Comparison of ENCODE assay signal across 8 cellular contexts in the genomic region with DNA sequence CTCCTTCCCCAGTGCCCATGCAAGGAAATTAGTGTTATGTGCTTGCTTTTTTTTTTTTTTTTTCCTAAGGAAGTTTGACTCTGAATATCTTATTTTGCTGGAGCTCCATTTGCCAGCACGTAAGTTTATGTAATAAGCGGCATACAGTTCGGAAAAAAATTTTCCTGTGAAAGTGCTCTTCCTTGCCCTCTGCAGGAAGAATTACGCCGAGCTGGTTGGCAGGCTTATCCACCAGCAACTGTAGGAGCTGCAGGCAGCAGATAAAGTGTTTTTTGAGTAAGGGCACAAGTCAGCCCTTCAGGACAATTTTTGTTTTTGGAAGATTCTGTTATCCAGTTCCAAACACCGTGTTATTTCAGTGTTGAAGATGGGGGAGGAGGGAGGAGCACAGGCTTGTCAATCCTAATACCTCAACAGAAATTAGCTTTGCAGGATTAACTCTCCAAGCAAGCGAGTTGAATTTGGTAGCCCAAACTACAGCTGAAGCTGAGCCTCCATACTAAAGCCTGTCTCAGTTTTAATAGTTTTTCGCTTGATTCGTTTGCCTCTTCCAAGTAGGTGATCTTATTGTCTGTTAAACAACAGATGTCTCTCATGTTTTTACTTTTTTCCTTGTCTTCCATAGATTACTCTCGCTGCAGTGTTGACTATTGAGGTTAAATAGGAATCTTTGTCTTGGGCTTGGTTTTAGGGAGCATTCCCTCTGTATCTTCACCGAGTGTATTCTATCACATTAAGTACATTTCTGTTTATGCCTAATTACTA. TPM values are rescaled to one million over a fixed set of nuclear protein-coding genes. Genes with fewer than 3 reads are reported as not detected.
DNase-seq lines count a peak whose midpoint lies in the region; ATAC-seq and TF ChIP-seq lines count a peak whose summit lies in the region.

No MANE protein-coding gene starts in this region.

- H3K4me3 Mint-ChIP-seq in CD14-positive monocyte = peak overlapping the region; percentile 81 to 91

- H4K20me1 ChIP-seq in HCT116 (ENCODE audit: insufficient read depth) (no peaks in the 10 kb centered on the region), hepatocyte (ENCODE audit: insufficient read depth, poor library complexity, severe bottlenecking) (no peaks in the 10 kb centered on the region)

- H3K9ac ChIP-seq in HCT116 (ENCODE audit: low read length) = peak overlapping the region; percentile 40; the same call in 1 of the 2 replicates

- H3K79me2 ChIP-seq in HCT116 (ENCODE audit: insufficient read depth, low read length) (no peaks in the 10 kb centered on the region), hepatocyte (no peaks in the 10 kb centered on the region)

- intact Hi-C loops in CD14-positive monocyte (cut with micrococcal nuclease) = no loop called here
- intact Hi-C loops in HCT116 (cut with micrococcal nuclease) = no loop called here
- intact Hi-C loops in prostate gland (cut with DNase I) = no loop called here

- in situ Hi-C loops in astrocyte of the spinal cord (cut with HindIII; ENCODE audit: low sequenced_read_pairs) = no loop called here

- peaks cover 5 to 25% of the 10 kb centered on the region in 2 experiments; a peak in 2 of 4 replicates for H3K4me1 ChIP-seq in HCT116 (ENCODE audit: control insufficient read depth in 1 of 2, insufficient read depth in 2 of 2, low read length in 2 of 2)
- no peaks in the 10 kb centered on the region for H3K4me1 ChIP-seq in hepatocyte (ENCODE audit: insufficient read depth)
- H3K4me1 ChIP-seq in prostate gland (replicated peaks) = peaks cover 3% of the 10 kb centered on the region

- TF ChIP-seq RAD21 in HCT116 (IDR thresholded peaks at IDR 0.05; ENCODE audit: low read depth) = no peak; the same call in 1 of the 2 replicates

- H3K27me3 ChIP-seq in HCT116 (ENCODE audit: insufficient read depth, low read length) = 0 out of 2 replicates have a peak, but pooled peaks cover 5% of the 10 kb centered on the region
- H3K27me3 ChIP-seq in hepatocyte = peaks cover 60% of the 10 kb centered on the region
- no peaks in the 10 kb centered on the region for H3K27me3 ChIP-seq in prostate gland (replicated peaks; ENCODE audit: insufficient read depth)

- no peak overlapping the region; the same call in 1 of the 2 replicates for H3K27ac ChIP-seq in HCT116 (ENCODE audit: low read depth, low read length)
- no peak overlapping the region for H3K27ac ChIP-seq in hepatocyte
- peak overlapping the region; percentile 45 to 63 for H3K27ac ChIP-seq in prostate gland

- H3K27ac Mint-ChIP-seq in CD14-positive monocyte = peak overlapping the region in 1 of 7 donors; percentile 47

- DNase-seq in CD14-positive monocyte (ENCODE audit: low spot score) (no peak), HCT116 (ENCODE audit: low read depth, low spot score) (peak; percentile 54), NCI-H69 (lab: John Stamatoyannopoulos, UW) (peak; percentile 83), astrocyte of the spinal cord (ENCODE audit: low read depth, low spot score) (peak; percentile 60), hepatocyte (ENCODE audit: low spot score) (peak; percentile 78), prostate gland (ENCODE audit: low spot score) (peak; percentile 23)
- no peak for DNase-seq in effector CD4-positive, alpha-beta T cell

- no peaks in the 10 kb centered on the region for H3K36me3 Mint-ChIP-seq in CD14-positive monocyte

- H2AFZ ChIP-seq in HCT116 (ENCODE audit: low read depth, low read length, poor library complexity, severe bottlenecking) = peak overlapping the region; percentile 41
- H2AFZ ChIP-seq in hepatocyte = peak overlapping the region; percentile 80

- no peaks in the 10 kb centered on the region for H3K9me3 ChIP-seq in HCT116 (ENCODE audit: control insufficient read depth in 1 of 2, insufficient read depth in 1 of 2, low read depth in 1 of 2, low read length in 2 of 2)
- no peaks in the 10 kb centered on the region for H3K9me3 ChIP-seq in hepatocyte (ENCODE audit: low read depth)
- no peaks in the 10 kb centered on the region for H3K9me3 ChIP-seq in prostate gland

- H3K4me1 Mint-ChIP-seq in CD14-positive monocyte = peaks cover 13% of the 10 kb centered on the region

- TF ChIP-seq CTCF in CD14-positive monocyte (IDR thresholded peaks at IDR 0.05) = no peak
- TF ChIP-seq CTCF in HCT116 (IDR thresholded peaks at IDR 0.05 in 2 of 3, conservative IDR thresholded peaks at IDR 0.05 in 1 of 3; ENCODE audit: borderline replicate concordance in 1 of 3, insufficient read depth in 1 of 3, low read depth in 2 of 3, low read length in 2 of 3) = peak; percentile 27 to 54 (median 53); a peak in 5 of 6 replicates
- TF ChIP-seq CTCF in astrocyte of the spinal cord (IDR thresholded peaks at IDR 0.05; ENCODE audit: low read depth, low read length) = peak; percentile 61
- TF ChIP-seq CTCF in hepatocyte (IDR thresholded peaks at IDR 0.05; ENCODE audit: poor library complexity) = peak; percentile 58
- peak in 2 of 4 experiments; percentile 9 to 24 for TF ChIP-seq CTCF in prostate gland (IDR thresholded peaks at IDR 0.05)

- peak; percentile 28 for ATAC-seq in HCT116
- no peak for ATAC-seq in HG03521 (IDR thresholded peaks at IDR 0.05; ENCODE audit: unreplicated experiment)

- peaks cover 0 to 2% (median 0%) of the 10 kb centered on the region in 7 donors for H3K9me3 Mint-ChIP-seq in CD14-positive monocyte

- POLR2A ChIA-PET in HCT116 (lab: Charles Lee) = interaction anchor here (0.7 to 1.7 kb wide), 2 partner anchors 14 to 934 kb away, joined by 3 read pairs; no protein-coding TSS in a partner anchor

- no peak for TF ChIP-seq POLR2A in HCT116 (IDR thresholded peaks at IDR 0.05; ENCODE audit: borderline replicate concordance, extremely low read depth, insufficient read depth, insufficient read length)
- no peak for TF ChIP-seq POLR2A in prostate gland (IDR thresholded peaks at IDR 0.05)

- TSS peak; percentile 42 for BruUV-seq in HCT116 (replicated peaks; lab: Mats Ljungman, UMichigan)

- H3K4me3 ChIP-seq in HCT116 (replicated peaks in 1 of 2; ENCODE audit: low read depth in 1 of 2, low read length in 2 of 2) (peak overlapping the region; percentile 59 to 71), astrocyte of the spinal cord (ENCODE audit: low read depth, low read length) (peak overlapping the region; percentile 17), hepatocyte (peak overlapping the region; percentile 89), prostate gland (peak overlapping the region; percentile 46 to 47)

- RAD21 ChIA-PET in HCT116 (lab: Charles Lee; ENCODE audit: low non-redundant PET in 1 of 2, low total read pairs in 2 of 2, uncharacterized antibody in 2 of 2, unreplicated experiment in 2 of 2) = interaction anchor here (0.7 to 2.3 kb wide), 3 partner anchors 17 to 109 kb away, joined by 3 to 7 read pairs (median 4); no protein-coding TSS in a partner anchor

- H3K4me2 ChIP-seq in HCT116 (ENCODE audit: low read length) (peak overlapping the region; percentile 91), hepatocyte (peak overlapping the region; percentile 99)

- peaks cover 25 to 36% (median 29%) of the 10 kb centered on the region in 3 donors for H3K27me3 Mint-ChIP-seq in CD14-positive monocyte (ENCODE audit: low read depth in 3 of 3)

- WGBS in hepatocyte (ENCODE audit: low lambda C conversion rate, missing lambda C conversion rate) = 24% methylated on average over 11 of the region's 11 CpGs
- WGBS in prostate gland = 18% methylated on average over 11 of the region's 11 CpGs

- no peaks in the 10 kb centered on the region for H3K9me2 ChIP-seq in HCT116 (ENCODE audit: insufficient read depth)
- H3K9me2 ChIP-seq in hepatocyte (replicated peaks; ENCODE audit: insufficient read depth) = no peaks in the 10 kb centered on the region

- H3K36me3 ChIP-seq in HCT116 (ENCODE audit: control insufficient read depth in 1 of 2, insufficient read depth in 2 of 2, low read length in 2 of 2) (no peaks in the 10 kb centered on the region), hepatocyte (replicated peaks; ENCODE audit: insufficient read depth, low read depth) (no peaks in the 10 kb centered on the region), prostate gland (no peaks in the 10 kb centered on the region)

- CTCF ChIA-PET in HCT116 (lab: Charles Lee) = interaction anchor here (0.6 to 2.9 kb wide), 10 partner anchors 10 to 105 kb away, joined by 3 to 47 read pairs (median 4); no protein-coding TSS in a partner anchor

TF ChIP-seq in HCT116, 20 proteins besides CTCF, POLR2A, EP300 and RAD21:
- TF ChIP-seq EZH2 (IDR thresholded peaks at IDR 0.05) = no peak

RNA-seq across cellular contexts. Expression of a gene that starts 1.1 kb away (rescaled TPM):
- 10 to 100 TPM; 36.0 to 50.5 TPM for polyA plus RNA-seq in CD14-positive monocyte
- total RNA-seq in HCT116 (2021; ENCODE audit: unreplicated experiment) = 43.5 TPM
- 16.7 and 18.5 TPM in 2 replicates for polyA plus RNA-seq in HCT116 (2012)
- 45.1 and 57.5 TPM in 2 replicates for total RNA-seq in hepatocyte
- polyA plus RNA-seq in hepatocyte = 20.4 and 22.9 TPM in 2 replicates
- total RNA-seq in prostate gland = 10 to 100 TPM; 29.7 to 85.5 TPM

RNA-seq across cellular contexts. Expression of a gene that starts 32.7 kb away (rescaled TPM):
- polyA plus RNA-seq in CD14-positive monocyte = 10 to 100 TPM; 13.1 to 15.4 TPM
- 31.6 TPM for total RNA-seq in HCT116 (2021; ENCODE audit: unreplicated experiment)
- 14.6 TPM in 2 replicates for polyA plus RNA-seq in HCT116 (2012)
- total RNA-seq in hepatocyte = 19.6 and 19.8 TPM in 2 replicates
- 15.5 and 17.6 TPM in 2 replicates for polyA plus RNA-seq in hepatocyte
- 10 to 100 TPM; 26.8 to 31.7 TPM for total RNA-seq in prostate gland

Comparison
In these comparisons a context has a peak if more than half of its experiments do, and no peak if none do; other contexts are left out.
1. DNase-seq: peak in HCT116 (single experiment), NCI-H69 (single experiment), astrocyte of the spinal cord (single experiment), hepatocyte (single experiment) and prostate gland (single experiment); none in CD14-positive monocyte (single experiment) and effector CD4-positive, alpha-beta T cell (single experiment).
2. H3K27ac ChIP-seq: peak in prostate gland (2 of 2); none in HCT116 (single experiment) and hepatocyte (single experiment).
3. H3K4me3 ChIP-seq: peak in every context shown above with its lines; median percentile 89 in hepatocyte; 65 in HCT116; 46 in prostate gland; 17 in astrocyte of the spinal cord.